Comparison of ENCODE assay signal across 10 cellular contexts in genomic region chrX:20547649-20548051, GRCh38.
DNase-seq lines count a peak whose midpoint lies in the region; ATAC-seq and TF ChIP-seq lines count a peak whose summit lies in the region.
"Had no signal": no experiment of that assay in that cellular context is flagged by ENCODE, and none has a peak within 500 bp of the region (broad histone marks: within the 10 kb centered on the region; RNA-seq: fewer than 3 reads in every experiment).

No MANE protein-coding gene starts in this region.

- no peaks in the 10 kb centered on the region for H3K36me3 ChIP-seq in suprapubic skin
- H3K36me3 ChIP-seq: neural progenitor cell had no signal

- H3K9me3 Mint-ChIP-seq in HFFc6: peaks cover 6% of the 10 kb centered on the region; the same call in 1 of the 2 replicates
- H3K9me3 Mint-ChIP-seq in activated naive CD8-positive, alpha-beta T cell treated with anti-CD3 and anti-CD28 coated beads, Interleukin-2, amount 50 U/mL, for 24 hours: peaks cover 4% of the 10 kb centered on the region
- H3K9me3 Mint-ChIP-seq: stimulated activated memory B cell treated with anti-CD40 and anti-IgM and Interleukin-4, amounts not matched to agents 10 μg/mL and 1 μg/mL and 100 μg/mL, for 72 hours had no signal

- H3K4me1 Mint-ChIP-seq in HFFc6 (ENCODE audit: low read depth): no peaks in the 10 kb centered on the region
- peaks cover 6% of the 10 kb centered on the region for H3K4me1 Mint-ChIP-seq in activated naive CD8-positive, alpha-beta T cell treated with anti-CD3 and anti-CD28 coated beads, Interleukin-2, amount 50 U/mL, for 24 hours
- H3K4me1 Mint-ChIP-seq: neural progenitor cell; stimulated activated memory B cell treated with anti-CD40 and anti-IgM and Interleukin-4, amounts not matched to agents 10 μg/mL and 1 μg/mL and 100 μg/mL, for 72 hours had no signal

- no peaks in the 10 kb centered on the region for H3K27me3 ChIP-seq in suprapubic skin
- H3K27me3 ChIP-seq: neural progenitor cell had no signal

- H3K27ac Mint-ChIP-seq in HFFc6: no peak overlapping the region
- no peak overlapping the region for H3K27ac Mint-ChIP-seq in activated naive CD8-positive, alpha-beta T cell treated with anti-CD3 and anti-CD28 coated beads, Interleukin-2, amount 50 U/mL, for 24 hours
- H3K27ac Mint-ChIP-seq: neural progenitor cell; stimulated activated memory B cell treated with anti-CD40 and anti-IgM and Interleukin-4, amounts not matched to agents 10 μg/mL and 1 μg/mL and 100 μg/mL, for 72 hours had no signal

- DNase-seq in EH (ENCODE audit: low read depth) (peak; percentile 65), HFFc6 (peak; percentile 1), medulla oblongata (ENCODE audit: extremely low spot score) (peak; percentile 17), suprapubic skin (ENCODE audit: low spot score in 2 of 2) (no peak), hypothalamus (lab: John Stamatoyannopoulos, UW) (no peak), NCI-H2196 treated with DMSO at 0.1 percent for 48 hours (lab: John Stamatoyannopoulos, UW; ENCODE audit: unreplicated experiment) (no peak)
- DNase-seq in activated naive CD8-positive, alpha-beta T cell treated with anti-CD3 and anti-CD28 coated beads, Interleukin-2, amount 50 U/mL, for 24 hours: no peak

- 41% methylated on average over 3 of the region's 3 CpGs for WGBS in suprapubic skin

- TF ChIP-seq CTCF in HFFc6 (IDR thresholded peaks at IDR 0.05) (no peak), suprapubic skin (IDR thresholded peaks at IDR 0.05) (no peak)

- no peaks in the 10 kb centered on the region for H3K4me1 ChIP-seq in suprapubic skin
- H3K4me1 ChIP-seq: neural progenitor cell had no signal

- H3K4me3 ChIP-seq in suprapubic skin: no peak overlapping the region
- H3K4me3 ChIP-seq: neural progenitor cell had no signal

- H3K4me3 Mint-ChIP-seq in HFFc6: peak overlapping the region; percentile 34; the same call in 1 of the 2 replicates
- no peak overlapping the region for H3K4me3 Mint-ChIP-seq in activated naive CD8-positive, alpha-beta T cell treated with anti-CD3 and anti-CD28 coated beads, Interleukin-2, amount 50 U/mL, for 24 hours
- H3K4me3 Mint-ChIP-seq: neural progenitor cell; stimulated activated memory B cell treated with anti-CD40 and anti-IgM and Interleukin-4, amounts not matched to agents 10 μg/mL and 1 μg/mL and 100 μg/mL, for 72 hours had no signal

- H3K27ac ChIP-seq in suprapubic skin: no peak overlapping the region
- H3K27ac ChIP-seq: neural progenitor cell had no signal

- no peaks in the 10 kb centered on the region for H3K27me3 Mint-ChIP-seq in HFFc6 (ENCODE audit: insufficient read depth)
- no peaks in the 10 kb centered on the region for H3K27me3 Mint-ChIP-seq in activated naive CD8-positive, alpha-beta T cell treated with anti-CD3 and anti-CD28 coated beads, Interleukin-2, amount 50 U/mL, for 24 hours
- H3K27me3 Mint-ChIP-seq: stimulated activated memory B cell treated with anti-CD40 and anti-IgM and Interleukin-4, amounts not matched to agents 10 μg/mL and 1 μg/mL and 100 μg/mL, for 72 hours had no signal

- no peak for TF ChIP-seq POLR2A in suprapubic skin (IDR thresholded peaks at IDR 0.05)

- no peaks in the 10 kb centered on the region for H3K9me3 ChIP-seq in suprapubic skin

- no peak for TF ChIP-seq EP300 in suprapubic skin (IDR thresholded peaks at IDR 0.05)

- H3K36me3 Mint-ChIP-seq in HFFc6 (ENCODE audit: low read depth): no peaks in the 10 kb centered on the region
- H3K36me3 Mint-ChIP-seq in activated naive CD8-positive, alpha-beta T cell treated with anti-CD3 and anti-CD28 coated beads, Interleukin-2, amount 50 U/mL, for 24 hours (ENCODE audit: low read depth): no peaks in the 10 kb centered on the region
- H3K36me3 Mint-ChIP-seq: neural progenitor cell; stimulated activated memory B cell treated with anti-CD40 and anti-IgM and Interleukin-4, amounts not matched to agents 10 μg/mL and 1 μg/mL and 100 μg/mL, for 72 hours had no signal

- peak; percentile 72 for ATAC-seq in activated naive CD8-positive, alpha-beta T cell treated with anti-CD3 and anti-CD28 coated beads, Interleukin-2, amount 50 U/mL, for 24 hours
- ATAC-seq in HG02763 (IDR thresholded peaks at IDR 0.05; ENCODE audit: unreplicated experiment): no peak
- ATAC-seq: stimulated activated memory B cell treated with anti-CD40 and anti-IgM and Interleukin-4, amounts not matched to agents 10 μg/mL and 1 μg/mL and 100 μg/mL, for 72 hours had no signal

Comparison
In these comparisons a context has a peak if more than half of its experiments do, and no peak if none do; other contexts are left out.
1. DNase-seq: peak in EH (single experiment), HFFc6 (single experiment) and medulla oblongata (single experiment); none in activated naive CD8-positive, alpha-beta T cell treated with anti-CD3 and anti-CD28 coated beads, Interleukin-2, amount 50 U/mL, for 24 hours (single experiment), suprapubic skin (0 of 2), hypothalamus (0 of 51) and NCI-H2196 treated with DMSO at 0.1 percent for 48 hours (single experiment).